2 cellular contexts compared by ENCODE assay signal in genomic region chr6:35471836-35472345, GRCh38.
A peak's percentile ranks its signal among the peaks of the same experiment; 100 is the strongest.
TF ChIP-seq lines count a peak whose summit lies in the region.

No MANE protein-coding gene starts in this region.

TF ChIP-seq in A549, 52 proteins besides CTCF, POLR2A, EP300 and RAD21:
- TF ChIP-seq JUN (IDR thresholded peaks at IDR 0.05) (0 out of 5 replicates have a peak, but pooled peaks of 1 of the 2 experiments have one; percentile 8), RCOR1 (IDR thresholded peaks at IDR 0.05; ENCODE audit: low read depth, low read length) (no peak), JUNB (IDR thresholded peaks at IDR 0.05) (no peak), MAZ (IDR thresholded peaks at IDR 0.05; ENCODE audit: borderline replicate concordance, low read depth, low read length) (no peak), BCL3 (IDR thresholded peaks at IDR 0.05) (no peak)

TF ChIP-seq in HepG2, 621 proteins besides CTCF, POLR2A, EP300 and RAD21:
- TF ChIP-seq CCDC6 (CRISPR knock-in tag; IDR thresholded peaks at IDR 0.05) (0 out of 2 replicates have a peak, but pooled peaks have one; percentile 24), CSRNP1 (CRISPR knock-in tag; IDR thresholded peaks at IDR 0.05) (0 out of 2 replicates have a peak, but pooled peaks have one; percentile 4), ZC3H4 (CRISPR knock-in tag; IDR thresholded peaks at IDR 0.05; ENCODE audit: borderline replicate concordance) (peak; percentile 76; the same call in 1 of the 2 replicates), REXO4 (CRISPR knock-in tag; IDR thresholded peaks at IDR 0.05; ENCODE audit: borderline replicate concordance) (no peak), RBFOX2 (IDR thresholded peaks at IDR 0.05; ENCODE audit: low read depth, low read length) (0 out of 2 replicates have a peak, but pooled peaks have one; percentile 52), ZFP91 (CRISPR knock-in tag; IDR thresholded peaks at IDR 0.05; ENCODE audit: borderline replicate concordance) (0 out of 2 replicates have a peak, but pooled peaks have one; percentile 24), NR1H2 (CRISPR knock-in tag; IDR thresholded peaks at IDR 0.05; ENCODE audit: borderline replicate concordance, low read depth) (no peak), ZNF580 (CRISPR knock-in tag; IDR thresholded peaks at IDR 0.05; ENCODE audit: borderline replicate concordance, low read depth) (0 out of 2 replicates have a peak, but pooled peaks have one; percentile 13), ZNF460 (CRISPR knock-in tag; IDR thresholded peaks at IDR 0.05; ENCODE audit: borderline replicate concordance) (peak; percentile 74; the same call in 1 of the 2 replicates), HDAC1 (CRISPR knock-in tag; IDR thresholded peaks at IDR 0.05) (no peak), DR1 (CRISPR knock-in tag; IDR thresholded peaks at IDR 0.05) (no peak), SIX1 (CRISPR knock-in tag; IDR thresholded peaks at IDR 0.05; ENCODE audit: borderline replicate concordance) (no peak), SSRP1 (CRISPR knock-in tag; IDR thresholded peaks at IDR 0.05) (peak; percentile 37; the same call in 1 of the 2 replicates), ZNF280B (CRISPR knock-in tag; IDR thresholded peaks at IDR 0.05; ENCODE audit: borderline replicate concordance) (0 out of 2 replicates have a peak, but pooled peaks have one; percentile 32)
